8 cellular contexts compared by ENCODE assay signal in the genomic region with DNA sequence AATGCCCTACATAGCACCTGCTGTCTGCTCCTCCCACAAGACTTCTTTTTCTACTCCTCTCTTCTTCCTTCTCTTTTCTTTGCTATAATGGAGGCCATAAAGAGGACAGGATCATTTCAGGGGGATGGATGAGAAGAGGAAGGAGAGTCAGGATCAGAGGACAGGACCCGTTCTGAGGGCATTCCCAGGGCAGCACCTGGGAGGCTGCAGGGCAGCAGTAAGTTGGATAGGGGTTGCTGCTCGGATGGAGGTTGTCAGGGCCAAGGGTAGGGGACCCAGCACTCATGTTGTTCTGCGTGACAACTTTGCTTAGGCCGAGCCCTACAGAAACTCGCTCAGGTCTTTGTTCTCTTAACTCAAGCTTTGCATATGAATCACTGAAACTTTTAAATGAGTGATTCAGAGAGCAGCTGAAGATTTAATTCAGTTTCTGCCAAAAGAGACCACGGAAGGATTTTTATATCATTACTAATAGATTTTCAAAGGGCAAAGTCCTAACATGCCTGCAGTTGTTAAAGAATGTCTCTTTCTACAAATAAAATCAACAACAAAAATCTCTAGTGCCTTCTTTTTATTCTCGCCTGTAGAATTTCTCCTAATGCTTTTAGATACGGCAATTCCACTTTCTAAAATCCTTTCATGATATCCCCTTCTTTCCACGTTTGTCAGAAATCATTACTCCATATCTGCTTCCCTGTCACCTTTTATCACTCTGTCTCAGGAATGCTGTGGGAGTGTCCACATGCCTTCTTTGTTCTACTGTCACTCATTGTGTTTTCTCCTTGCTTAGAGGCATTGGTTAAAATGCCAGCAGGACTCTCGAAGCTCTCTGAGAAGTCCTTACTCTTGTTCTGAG. TPM values are rescaled to one million over a fixed set of nuclear protein-coding genes. Genes with fewer than 3 reads are reported as not detected.
DNase-seq lines count a peak whose midpoint lies in the region; ATAC-seq and TF ChIP-seq lines count a peak whose summit lies in the region.

No MANE protein-coding gene starts in this region.

- no peaks in the 10 kb centered on the region for H3F3A ChIP-seq in PC-9 (ENCODE audit: insufficient read depth, low read depth)

- H3K4me2 ChIP-seq in PC-9 (peak overlapping the region; percentile 8; the same call in 1 of the 2 replicates), OCI-LY7 (ENCODE audit: low read length) (no peak overlapping the region)

- no TSS peak for BruUV-seq in PC-9 (replicated peaks; lab: Mats Ljungman, UMichigan)
- BruUV-seq in OCI-LY7 (replicated peaks; lab: Mats Ljungman, UMichigan): no TSS peak

- no peaks in the 10 kb centered on the region for H3K36me3 Mint-ChIP-seq in HFFc6 (ENCODE audit: low read depth)

- H3K9me2 ChIP-seq in PC-9 (ENCODE audit: insufficient read depth) (no peaks in the 10 kb centered on the region), OCI-LY7 (ENCODE audit: insufficient read depth, low read length) (no peaks in the 10 kb centered on the region)

- H3K4me3 Mint-ChIP-seq in HFFc6: peak overlapping the region; percentile 54

- CTCF ChIA-PET in PC-9 (lab: Charles Lee) (no interaction called here), OCI-LY7 (lab: Charles Lee; ENCODE audit: unreplicated experiment) (no interaction called here)

- POLR2A ChIA-PET in PC-9 (lab: Charles Lee; ENCODE audit: unreplicated experiment) (no interaction called here), OCI-LY7 (lab: Charles Lee) (no interaction called here)

- H3K27me3 ChIP-seq in PC-9 (ENCODE audit: insufficient read depth, low read depth) (no peaks in the 10 kb centered on the region), foreskin keratinocyte (no peaks in the 10 kb centered on the region), upper lobe of right lung (no peaks in the 10 kb centered on the region)

- TF ChIP-seq CTCF in HFFc6 (IDR thresholded peaks at IDR 0.05) (no peak), PC-9 (conservative IDR thresholded peaks at IDR 0.05) (no peak), foreskin keratinocyte (conservative IDR thresholded peaks at IDR 0.05) (no peak), upper lobe of right lung (IDR thresholded peaks at IDR 0.05) (no peak), OCI-LY7 (conservative IDR thresholded peaks at IDR 0.05; ENCODE audit: low read length) (no peak)

- H3K27ac ChIP-seq in PC-9 (0 out of 2 replicates have a peak overlapping the region, but pooled peaks have one; percentile 16), foreskin keratinocyte (peak overlapping the region; percentile 100), upper lobe of right lung (no peak overlapping the region), OCI-LY7 (ENCODE audit: low read depth, low read length, poor library complexity, severe bottlenecking) (no peak overlapping the region)

- 0 out of 2 replicates have a peak, but pooled peaks cover 14% of the 10 kb centered on the region for H3K4me1 ChIP-seq in PC-9 (replicated peaks; ENCODE audit: insufficient read depth)
- H3K4me1 ChIP-seq in foreskin keratinocyte: peaks cover 23% of the 10 kb centered on the region
- no peaks in the 10 kb centered on the region for H3K4me1 ChIP-seq in upper lobe of right lung
- no peaks in the 10 kb centered on the region for H3K4me1 ChIP-seq in OCI-LY7 (ENCODE audit: insufficient read depth, low read length, poor library complexity, severe bottlenecking)

- no peak overlapping the region for H3K4me3 ChIP-seq in PC-9
- no peak overlapping the region for H3K4me3 ChIP-seq in upper lobe of right lung
- no peak overlapping the region for H3K4me3 ChIP-seq in OCI-LY7 (ENCODE audit: low read depth, low read length, poor library complexity, severe bottlenecking)

- H3K4me1 Mint-ChIP-seq in HFFc6 (ENCODE audit: low read depth): peaks cover 52% of the 10 kb centered on the region

- H3K9me3 ChIP-seq in PC-9 (ENCODE audit: insufficient read depth, low read depth) (no peaks in the 10 kb centered on the region), upper lobe of right lung (no peaks in the 10 kb centered on the region), OCI-LY7 (ENCODE audit: low read length) (no peaks in the 10 kb centered on the region)

- H2AFZ ChIP-seq in PC-9 (peak overlapping the region; percentile 33; the same call in 1 of the 2 replicates), OCI-LY7 (ENCODE audit: low read length) (no peak overlapping the region)

- peak; percentile 95 for DNase-seq in HFFc6
- DNase-seq in PC-9: peak; percentile 12 to 38
- peak; percentile 96 to 98 for DNase-seq in foreskin keratinocyte
- DNase-seq in upper lobe of right lung: no peak
- DNase-seq in NCI-H2171 treated with DMSO at 0.1 percent for 48 hours (lab: John Stamatoyannopoulos, UW): no peak
- no peak for DNase-seq in left ventricle myocardium superior
- no peak for DNase-seq in OCI-LY7 (ENCODE audit: low spot score)

- H4K20me1 ChIP-seq in PC-9 (ENCODE audit: insufficient read depth): no peaks in the 10 kb centered on the region
- no peaks in the 10 kb centered on the region for H4K20me1 ChIP-seq in OCI-LY7 (ENCODE audit: insufficient read depth, low read length)

- H3K27ac Mint-ChIP-seq in HFFc6: peak overlapping the region; percentile 99

- H3K79me2 ChIP-seq in PC-9 (ENCODE audit: low read depth) (no peaks in the 10 kb centered on the region), OCI-LY7 (ENCODE audit: insufficient read depth, low read depth, low read length) (no peaks in the 10 kb centered on the region)

- ATAC-seq in GM18519 (IDR thresholded peaks at IDR 0.05; ENCODE audit: low FRiP score, unreplicated experiment) (peak; percentile 100), foreskin keratinocyte (peak; percentile 98), upper lobe of right lung (peak; percentile 67), left ventricle myocardium superior (no peak)

- H3K36me3 ChIP-seq in PC-9 (ENCODE audit: low read depth): no peaks in the 10 kb centered on the region
- H3K36me3 ChIP-seq in upper lobe of right lung: no peaks in the 10 kb centered on the region
- H3K36me3 ChIP-seq in OCI-LY7 (ENCODE audit: insufficient read depth, low read length): no peaks in the 10 kb centered on the region

- intact Hi-C loops in PC-9 (cut with micrococcal nuclease; ENCODE audit: unreplicated experiment) (loop anchor here (1.0 kb wide), 1 partner anchor 11 kb away; the partner anchor contains the start of gene GALNT5), upper lobe of right lung (cut with DNase I) (no loop called here), left ventricle myocardium superior (cut with micrococcal nuclease) (no loop called here), OCI-LY7 (cut with micrococcal nuclease; ENCODE audit: unreplicated experiment) (no loop called here)

- H3K27me3 Mint-ChIP-seq in HFFc6 (ENCODE audit: insufficient read depth): no peaks in the 10 kb centered on the region; the same call in 1 of the 2 replicates

- H3K9me3 Mint-ChIP-seq in HFFc6: no peaks in the 10 kb centered on the region

RNA-seq across cellular contexts. Expression of gene GALNT5, which starts 11.1 kb away (rescaled TPM):
- total RNA-seq in HFFc6 (2021; fragmentation: NEBNext Ultra II Directional; extraction: Animal tissue kit (Norgen Biotek cat#: 25700)): 10 to 100 TPM; 27.6 to 70.0 (median 63.0) TPM
- total RNA-seq in PC-9 (2021) (1.3 and 1.9 TPM in 2 replicates), foreskin keratinocyte (10.2 and 14.4 TPM in 2 replicates), upper lobe of right lung (40.2 TPM), left ventricle myocardium superior (0.07 TPM), OCI-LY7 (2022) (not detected in 2 replicates)
- polyA plus RNA-seq in foreskin keratinocyte: 2.6 and 4.4 TPM in 2 replicates
- not detected in 2 replicates for total RNA-seq in OCI-LY7 (2014; rRNA removed; shearing (Covaris generic))

Comparison
In these comparisons a context has a peak if more than half of its experiments do, and no peak if none do; other contexts are left out.
1. DNase-seq: peak in HFFc6 (single experiment), PC-9 (2 of 2) and foreskin keratinocyte (2 of 2); none in upper lobe of right lung (single experiment), NCI-H2171 treated with DMSO at 0.1 percent for 48 hours (single experiment), left ventricle myocardium superior (single experiment) and OCI-LY7 (single experiment).
2. H3K27ac ChIP-seq: peak in PC-9 (single experiment) and foreskin keratinocyte (single experiment); none in upper lobe of right lung (single experiment) and OCI-LY7 (single experiment).